Comparison of ENCODE assay signal across 8 cellular contexts in genomic region chr17:32445497-32445896, GRCh38. TPM values are rescaled to one million over a fixed set of nuclear protein-coding genes. Genes with fewer than 3 reads are reported as not detected.
DNase-seq lines count a peak whose midpoint lies in the region; ATAC-seq, FAIRE-seq and TF ChIP-seq lines count a peak whose summit lies in the region.

No MANE protein-coding gene starts in this region.

- H3K4me1 Mint-ChIP-seq in stimulated activated naive CD8-positive, alpha-beta T cell treated with anti-CD3 and anti-CD28 coated beads, Interleukin-15, Interleukin-2, amounts not matched to agents 100 ng/mL and 50 ng/mL, for 24 hours (ENCODE audit: low read depth): peaks cover 51% of the 10 kb centered on the region

- H3K27me3 Mint-ChIP-seq in stimulated activated naive CD8-positive, alpha-beta T cell treated with anti-CD3 and anti-CD28 coated beads, Interleukin-15, Interleukin-2, amounts not matched to agents 100 ng/mL and 50 ng/mL, for 24 hours: peaks cover 8% of the 10 kb centered on the region

- no peak for ATAC-seq in stimulated activated naive CD8-positive, alpha-beta T cell treated with anti-CD3 and anti-CD28 coated beads, Interleukin-15, Interleukin-2, amounts not matched to agents 100 U/mL and 50 U/mL, for 24 hours

- H3K4me3 Mint-ChIP-seq in stimulated activated naive CD8-positive, alpha-beta T cell treated with anti-CD3 and anti-CD28 coated beads, Interleukin-15, Interleukin-2, amounts not matched to agents 100 ng/mL and 50 ng/mL, for 24 hours: peak overlapping the region; percentile 86

- H3K36me3 ChIP-seq in bronchial epithelial cell (ENCODE audit: control insufficient read depth, insufficient read depth, low read length) (peaks cover 4% of the 10 kb centered on the region), mucosa of rectum (ENCODE audit: control insufficient read depth in 2 of 2, insufficient read depth in 2 of 2, low read length in 2 of 2) (peaks cover 5 to 21% of the 10 kb centered on the region in 2 donors)

- H3K4me3 ChIP-seq in bronchial epithelial cell (ENCODE audit: low read depth, low read length) (peak overlapping the region; percentile 91), mucosa of rectum (ENCODE audit: low read length in 2 of 2) (peak overlapping the region; percentile 90 to 95)

- H3K27ac Mint-ChIP-seq in stimulated activated naive CD8-positive, alpha-beta T cell treated with anti-CD3 and anti-CD28 coated beads, Interleukin-15, Interleukin-2, amounts not matched to agents 100 ng/mL and 50 ng/mL, for 24 hours: peak overlapping the region; percentile 86

- H3K36me3 Mint-ChIP-seq in stimulated activated naive CD8-positive, alpha-beta T cell treated with anti-CD3 and anti-CD28 coated beads, Interleukin-15, Interleukin-2, amounts not matched to agents 100 ng/mL and 50 ng/mL, for 24 hours (ENCODE audit: low read depth): peaks cover 45% of the 10 kb centered on the region

- no peaks in the 10 kb centered on the region for H3K9me3 ChIP-seq in mucosa of rectum (ENCODE audit: control insufficient read depth in 2 of 2, low read length in 2 of 2)

- TF ChIP-seq CTCF in bronchial epithelial cell (IDR thresholded peaks at IDR 0.05; ENCODE audit: insufficient read depth, low read length, severe bottlenecking): no peak

- H3K9me3 Mint-ChIP-seq in stimulated activated naive CD8-positive, alpha-beta T cell treated with anti-CD3 and anti-CD28 coated beads, Interleukin-15, Interleukin-2, amounts not matched to agents 100 ng/mL and 50 ng/mL, for 24 hours: no peaks in the 10 kb centered on the region

- H3K27ac ChIP-seq in mucosa of rectum (ENCODE audit: low read depth in 2 of 2, low read length in 2 of 2): no peak overlapping the region

- DNase-seq in stimulated activated naive CD8-positive, alpha-beta T cell treated with anti-CD3 and anti-CD28 coated beads, Interleukin-15, Interleukin-2, amounts not matched to agents 100 U/mL and 50 U/mL, for 24 hours: no peak
- DNase-seq in bronchial epithelial cell (ENCODE audit: low read depth): no peak
- DNase-seq in epidermal melanocyte (ENCODE audit: insufficient read length, low spot score): no peak
- DNase-seq in GM03348 (ENCODE audit: low spot score): no peak
- DNase-seq in NCI-H1092 treated with DMSO at 0.1 percent for 48 hours (lab: John Stamatoyannopoulos, UW): no peak
- no peak for DNase-seq in DMS53 treated with DMSO at 0.1 percent for 48 hours (lab: John Stamatoyannopoulos, UW; ENCODE audit: unreplicated experiment)

- H3K27me3 ChIP-seq in bronchial epithelial cell (ENCODE audit: control insufficient read depth, insufficient read depth, low read length) (no peaks in the 10 kb centered on the region), mucosa of rectum (ENCODE audit: control insufficient read depth in 2 of 2, insufficient read depth in 2 of 2, low read length in 2 of 2) (no peaks in the 10 kb centered on the region)

- no peak for FAIRE-seq in bronchial epithelial cell (lab: Jason Lieb, UNC)

- peaks cover 13 to 14% of the 10 kb centered on the region in 2 donors for H3K4me1 ChIP-seq in mucosa of rectum (ENCODE audit: control insufficient read depth in 2 of 2, insufficient read depth in 2 of 2, low read length in 2 of 2)

- H3K9ac ChIP-seq in mucosa of rectum (ENCODE audit: low read depth in 1 of 2, low read length in 2 of 2): peak overlapping the region; percentile 69 to 85

RNA-seq across cellular contexts. Expression of gene PSMD11, which starts 1.2 kb away (rescaled TPM):
- 74.2 and 98.2 TPM in 2 replicates for total RNA-seq in bronchial epithelial cell

RNA-seq across cellular contexts. Expression of gene CDK5R1, which starts 41.3 kb away (rescaled TPM):
- 2.9 and 5.5 TPM in 2 replicates for total RNA-seq in bronchial epithelial cell
